ENCODE assay signal across 8 cellular contexts in the genomic region with DNA sequence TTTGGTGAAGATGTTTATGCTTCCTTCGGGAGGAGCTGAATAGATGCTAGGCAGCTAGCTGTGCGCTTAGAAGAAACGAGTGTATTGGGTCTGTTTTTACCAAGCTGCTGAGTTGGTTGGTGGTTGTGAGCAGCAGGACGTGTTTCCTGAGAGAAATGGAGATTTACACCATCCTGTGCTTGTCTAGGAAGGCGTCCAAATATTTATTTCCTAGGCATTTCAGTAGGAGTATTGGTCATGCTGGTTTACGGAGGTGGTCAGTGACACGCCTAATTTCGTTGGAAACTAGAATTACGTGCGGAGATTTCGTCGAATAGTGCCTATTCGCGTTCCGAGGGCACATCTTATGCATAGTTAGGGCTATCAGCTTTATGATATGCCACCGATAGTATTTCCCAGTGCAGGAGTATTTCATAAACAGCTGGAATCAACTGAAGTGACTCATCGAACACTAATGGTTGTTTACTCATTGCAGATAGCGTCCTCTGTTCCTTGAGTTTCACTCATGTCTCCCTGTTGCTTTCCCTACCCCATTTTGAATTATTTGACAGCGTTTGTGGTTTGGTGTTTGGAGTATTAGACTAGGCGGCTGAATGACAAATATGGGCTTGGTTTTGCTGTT. TPM values are rescaled to one million over a fixed set of nuclear protein-coding genes. Genes with fewer than 3 reads are reported as not detected.
DNase-seq lines count a peak whose midpoint lies in the region; ATAC-seq and TF ChIP-seq lines count a peak whose summit lies in the region.

No MANE protein-coding gene starts in this region.

- H3K4me1 ChIP-seq in ectodermal cell (ENCODE audit: control insufficient read depth, insufficient read depth, low read length) (peaks cover 5% of the 10 kb centered on the region), mononuclear cell (ENCODE audit: insufficient read depth, low read length) (peaks cover 36% of the 10 kb centered on the region), uterus (peaks cover 0 to 8% of the 10 kb centered on the region in 2 donors)

- H3K36me3 ChIP-seq in ectodermal cell (ENCODE audit: control insufficient read depth, insufficient read depth, low read length) (no peaks in the 10 kb centered on the region), uterus (no peaks in the 10 kb centered on the region)

- POLR2A ChIA-PET in RWPE1 (lab: Yijun Ruan, JAX; ENCODE audit: low non-redundant PET): no interaction called here

- no peaks in the 10 kb centered on the region for H3K9me3 ChIP-seq in ectodermal cell (ENCODE audit: control insufficient read depth, low read length)
- H3K9me3 ChIP-seq in mononuclear cell (ENCODE audit: low read depth, low read length): no peaks in the 10 kb centered on the region
- H3K9me3 ChIP-seq in uterus: no peaks in the 10 kb centered on the region

- H3K4me3 ChIP-seq in ectodermal cell (ENCODE audit: insufficient read depth, low read depth, low read length): peak overlapping the region; percentile 68
- H3K4me3 ChIP-seq in mononuclear cell (ENCODE audit: low read length): peak overlapping the region; percentile 66
- H3K4me3 ChIP-seq in uterus: peak overlapping the region; percentile 86 to 90

- DNase-seq in AML-193 (lab: John Stamatoyannopoulos, UW) (peak; percentile 12 to 13), RWPE1 (ENCODE audit: low spot score) (peak; percentile 72), uterus (no peak), germinal center (ENCODE audit: low spot score) (no peak)

- peaks cover 6% of the 10 kb centered on the region for H3K27me3 ChIP-seq in ectodermal cell (ENCODE audit: control insufficient read depth, insufficient read depth, low read length, poor library complexity, severe bottlenecking)
- no peaks in the 10 kb centered on the region for H3K27me3 ChIP-seq in mononuclear cell (ENCODE audit: insufficient read depth, low read length)
- no peaks in the 10 kb centered on the region for H3K27me3 ChIP-seq in uterus

- CTCF ChIA-PET in RWPE1 (lab: Yijun Ruan, JAX): no interaction called here

- intact Hi-C loops in uterus (cut with DNase I; ENCODE audit: low total_unique reads): no loop called here

- WGBS in ectodermal cell, 2 experiments: 6 to 9% methylated on average over 20 of the region's 20 CpGs

- TF ChIP-seq POLR2A in uterus (IDR thresholded peaks at IDR 0.05): no peak

- TF ChIP-seq CTCF in RWPE1 (conservative IDR thresholded peaks at IDR 0.05; ENCODE audit: low read depth) (no peak), uterus (IDR thresholded peaks at IDR 0.05) (no peak)

- H3K27ac ChIP-seq in RWPE1: peak overlapping the region; percentile 91
- H3K27ac ChIP-seq in ectodermal cell (ENCODE audit: insufficient read depth, low read depth, low read length, poor library complexity, severe bottlenecking): peak overlapping the region; percentile 75
- peak overlapping the region; percentile 93 to 99 for H3K27ac ChIP-seq in uterus

- peak; percentile 23 for ATAC-seq in GM18517 (IDR thresholded peaks at IDR 0.05; ENCODE audit: unreplicated experiment)
- ATAC-seq in HG03439 (IDR thresholded peaks at IDR 0.05; ENCODE audit: unreplicated experiment): peak; percentile 21

RNA-seq across cellular contexts. Expression of a gene that starts 0.8 kb away (rescaled TPM):
- 42.6 TPM for polyA plus RNA-seq in ectodermal cell (2013, experiment 1 of 4)
- 47.3 TPM for polyA plus RNA-seq in ectodermal cell (2013, experiment 2 of 4)
- 38.7 TPM for polyA plus RNA-seq in ectodermal cell (2013, experiment 3 of 4)
- 39.4 TPM for polyA plus RNA-seq in ectodermal cell (2013, experiment 4 of 4)
- total RNA-seq in mononuclear cell (120 TPM), uterus (10 to 100 TPM; 45.9 to 70.7 (median 57.1) TPM)

Comparison
In these comparisons a context has a peak if more than half of its experiments do, and no peak if none do; other contexts are left out.
1. DNase-seq: peak in AML-193 (2 of 2) and RWPE1 (single experiment); none in uterus (0 of 2) and germinal center (single experiment).
2. Peak in every context shown above with its lines, with median percentiles within 50 percentile points of each other: H3K27ac ChIP-seq and H3K4me3 ChIP-seq.